In genomic region chr16:29831490-29831889, GRCh38 we compare ENCODE assay signal across 14 cellular contexts. TPM values are rescaled to one million over a fixed set of nuclear protein-coding genes. Genes with fewer than 3 reads are reported as not detected.
DNase-seq lines count a peak whose midpoint lies in the region; ATAC-seq and TF ChIP-seq lines count a peak whose summit lies in the region.
"Had no signal": no experiment of that assay in that cellular context is flagged by ENCODE, and none has a peak within 500 bp of the region (broad histone marks: within the 10 kb centered on the region; RNA-seq: fewer than 3 reads in every experiment).

No MANE protein-coding gene starts in this region.

- CTCF ChIA-PET in CD4-positive, alpha-beta T cell (lab: Charles Lee) = no interaction called here
- CTCF ChIA-PET in naive thymus-derived CD4-positive, alpha-beta T cell (lab: Charles Lee) = no interaction called here

- peak overlapping the region; percentile 95 for H3K27ac ChIP-seq in 22Rv1
- H3K27ac ChIP-seq in CD4-positive, alpha-beta T cell (ENCODE audit: low read depth, low read length) = no peak overlapping the region
- H3K27ac ChIP-seq in body of pancreas = peak overlapping the region in 2 of 4 donors; percentile 29 to 69
- H3K27ac ChIP-seq in naive thymus-derived CD4-positive, alpha-beta T cell (ENCODE audit: low read depth, low read length) = no peak overlapping the region

- H3K27me3 ChIP-seq in CD4-positive, alpha-beta T cell (ENCODE audit: control insufficient read depth, insufficient read depth, low read length) = no peaks in the 10 kb centered on the region
- no peaks in the 10 kb centered on the region for H3K27me3 ChIP-seq in body of pancreas
- no peaks in the 10 kb centered on the region for H3K27me3 ChIP-seq in naive thymus-derived CD4-positive, alpha-beta T cell (ENCODE audit: control insufficient read depth in 2 of 2, insufficient read depth in 2 of 2, low read length in 2 of 2)

- intact Hi-C loops in CD4-positive, alpha-beta T cell (cut with DNase I, micrococcal nuclease) = no loop called here
- intact Hi-C loops in body of pancreas (cut with DNase I) = no loop called here
- intact Hi-C loops in naive thymus-derived CD4-positive, alpha-beta T cell (cut with micrococcal nuclease) = no loop called here

- no peak for DNase-seq in CD4-positive, alpha-beta T cell
- peak; percentile 81 to 94 (median 92) for DNase-seq in body of pancreas
- DNase-seq in naive thymus-derived CD4-positive, alpha-beta T cell = no peak
- no peak for DNase-seq in NCI-H2029 treated with DMSO at 0.1 percent for 48 hours (lab: John Stamatoyannopoulos, UW)
- DNase-seq: DMS 273 treated with DMSO at 0.1 percent for 48 hours, GOT3, HFFc6, MM.1S, NCI-H1417, NCI-H2029, NCI-H510A had no signal

- no peak for TF ChIP-seq CTCF in 22Rv1 (IDR thresholded peaks at IDR 0.05)
- no peak for TF ChIP-seq CTCF in CD4-positive, alpha-beta T cell (IDR thresholded peaks at IDR 0.05)
- TF ChIP-seq CTCF in body of pancreas (IDR thresholded peaks at IDR 0.05) = no peak

- peak overlapping the region; percentile 26 for H3K27ac Mint-ChIP-seq in CD4-positive, alpha-beta T cell
- peak overlapping the region in 6 of 9 donors; percentile 56 to 87 (median 68) for H3K27ac Mint-ChIP-seq in naive thymus-derived CD4-positive, alpha-beta T cell
- H3K27ac Mint-ChIP-seq: HFFc6 had no signal

- H3K4me3 ChIP-seq in body of pancreas = no peak overlapping the region
- no peak overlapping the region for H3K4me3 ChIP-seq in naive thymus-derived CD4-positive, alpha-beta T cell (ENCODE audit: low read length)

- ATAC-seq in CD4-positive, alpha-beta T cell (ENCODE audit: poor library complexity) = no peak
- ATAC-seq in body of pancreas (peak; percentile 77), GM19452 (IDR thresholded peaks at IDR 0.05; ENCODE audit: unreplicated experiment) (no peak), GM18505 (IDR thresholded peaks at IDR 0.05; ENCODE audit: unreplicated experiment) (no peak)
- ATAC-seq in naive thymus-derived CD4-positive, alpha-beta T cell = no peak

- H3K36me3 ChIP-seq in body of pancreas (replicated peaks in 1 of 2; ENCODE audit: insufficient read depth in 1 of 2, low read depth in 2 of 2) = peaks cover 9 to 13% of the 10 kb centered on the region in 2 donors
- H3K36me3 ChIP-seq in naive thymus-derived CD4-positive, alpha-beta T cell (ENCODE audit: control insufficient read depth in 2 of 3, insufficient read depth in 3 of 3, low read length in 3 of 3) = peaks cover 15 to 61% (median 16%) of the 10 kb centered on the region in 3 experiments

- H3K9me3 Mint-ChIP-seq in CD4-positive, alpha-beta T cell = no peaks in the 10 kb centered on the region
- H3K9me3 Mint-ChIP-seq in naive thymus-derived CD4-positive, alpha-beta T cell = peaks cover 0 to 1% (median 0%) of the 10 kb centered on the region in 11 donors
- H3K9me3 Mint-ChIP-seq: HFFc6 had no signal

- H3K27me3 Mint-ChIP-seq in CD4-positive, alpha-beta T cell = no peaks in the 10 kb centered on the region
- H3K27me3 Mint-ChIP-seq in naive thymus-derived CD4-positive, alpha-beta T cell = no peaks in the 10 kb centered on the region

- TF ChIP-seq POLR2A in body of pancreas (IDR thresholded peaks at IDR 0.05) (no peak), GM18505 (IDR thresholded peaks at IDR 0.05; ENCODE audit: borderline replicate concordance, extremely low read depth, insufficient read depth, insufficient read length) (no peak)

- peaks cover 32% of the 10 kb centered on the region for H3K4me1 Mint-ChIP-seq in CD4-positive, alpha-beta T cell (ENCODE audit: low read depth)
- H3K4me1 Mint-ChIP-seq in naive thymus-derived CD4-positive, alpha-beta T cell = peaks cover 21 to 54% (median 34%) of the 10 kb centered on the region in 7 donors

- peaks cover 55% of the 10 kb centered on the region for H3K4me1 ChIP-seq in body of pancreas
- H3K4me1 ChIP-seq in naive thymus-derived CD4-positive, alpha-beta T cell (ENCODE audit: control insufficient read depth in 2 of 2, insufficient read depth in 2 of 2, low read length in 2 of 2) = peaks cover 12 to 32% of the 10 kb centered on the region in 2 donors

- peaks cover 63% of the 10 kb centered on the region for H3K36me3 Mint-ChIP-seq in CD4-positive, alpha-beta T cell (ENCODE audit: low read depth)
- H3K36me3 Mint-ChIP-seq in naive thymus-derived CD4-positive, alpha-beta T cell = peaks cover 3 to 32% (median 24%) of the 10 kb centered on the region in 5 donors

- 12 to 48% methylated on average over 2 of the region's 2 CpGs for WGBS in body of pancreas, 2 donors

- no peak overlapping the region for H3K4me3 Mint-ChIP-seq in CD4-positive, alpha-beta T cell
- peak overlapping the region in 2 of 10 donors; percentile 15 to 41 for H3K4me3 Mint-ChIP-seq in naive thymus-derived CD4-positive, alpha-beta T cell
- H3K4me3 Mint-ChIP-seq: HFFc6 had no signal

- POLR2A ChIA-PET in CD4-positive, alpha-beta T cell (lab: Charles Lee) = no interaction called here
- POLR2A ChIA-PET in naive thymus-derived CD4-positive, alpha-beta T cell (lab: Charles Lee) = interaction anchor here (1.1 kb wide), 1 partner anchor 11 kb away, joined by 3 read pairs; the partner anchor contains the start of gene MVP

- no peaks in the 10 kb centered on the region for H3K9me3 ChIP-seq in CD4-positive, alpha-beta T cell (ENCODE audit: control insufficient read depth, low read length)
- H3K9me3 ChIP-seq in body of pancreas = no peaks in the 10 kb centered on the region
- H3K9me3 ChIP-seq in naive thymus-derived CD4-positive, alpha-beta T cell (ENCODE audit: control insufficient read depth in 2 of 3, low read length in 3 of 3) = no peaks in the 10 kb centered on the region

RNA-seq across cellular contexts. Expression of gene MVP, which starts 11.2 kb away (rescaled TPM):
- total RNA-seq in CD4-positive, alpha-beta T cell = 100 to 1,000 TPM; 115 to 118 TPM
- total RNA-seq in body of pancreas = 100 to 1,000 TPM in 1 of 2 donors, 10 to 100 TPM in 1; 75.5 to 139 TPM
- 100 to 1,000 TPM; 130 to 221 (median 150) TPM for total RNA-seq in naive thymus-derived CD4-positive, alpha-beta T cell
- polyA plus RNA-seq in naive thymus-derived CD4-positive, alpha-beta T cell = 100 to 1,000 TPM; 118 to 183 TPM

RNA-seq across cellular contexts. Expression of gene PAGR1, which starts 15.5 kb away (rescaled TPM):
- total RNA-seq in CD4-positive, alpha-beta T cell = 10 to 100 TPM; 20.3 TPM
- 10 to 100 TPM; 27.5 to 63.9 TPM for total RNA-seq in body of pancreas
- 10 to 100 TPM; 17.5 to 42.0 (median 25.7) TPM for total RNA-seq in naive thymus-derived CD4-positive, alpha-beta T cell
- 10 to 100 TPM; 54.0 to 62.6 TPM for polyA plus RNA-seq in naive thymus-derived CD4-positive, alpha-beta T cell

RNA-seq across cellular contexts. Expression of gene PRRT2, which starts 19.5 kb away (rescaled TPM):
- 1 to 10 TPM; 2.2 to 2.3 TPM for total RNA-seq in CD4-positive, alpha-beta T cell
- 1 to 10 TPM in 1 of 2 donors, not detected in 1; 1.0 TPM for total RNA-seq in body of pancreas
- total RNA-seq in naive thymus-derived CD4-positive, alpha-beta T cell = 1 to 10 TPM; 1.9 to 4.6 (median 2.8) TPM
- under 1 TPM in 1 of 2 donors, not detected in 1; 0.07 TPM for polyA plus RNA-seq in naive thymus-derived CD4-positive, alpha-beta T cell

RNA-seq across cellular contexts. Expression of gene MAZ, which starts 25.2 kb away (rescaled TPM):
- 100 to 1,000 TPM; 251 to 253 TPM for total RNA-seq in CD4-positive, alpha-beta T cell
- 100 to 1,000 TPM in 1 of 2 donors, 10 to 100 TPM in 1; 57.9 to 125 TPM for total RNA-seq in body of pancreas
- 100 to 1,000 TPM; 192 to 424 (median 259) TPM for total RNA-seq in naive thymus-derived CD4-positive, alpha-beta T cell
- polyA plus RNA-seq in naive thymus-derived CD4-positive, alpha-beta T cell = 10 to 100 TPM; 36.9 to 44.5 TPM

RNA-seq across cellular contexts. Expression of gene CDIPT, which starts 31.5 kb away (rescaled TPM):
- 10 to 100 TPM; 25.7 to 27.0 TPM for total RNA-seq in CD4-positive, alpha-beta T cell
- 10 to 100 TPM; 76.5 to 79.9 TPM for total RNA-seq in body of pancreas
- total RNA-seq in naive thymus-derived CD4-positive, alpha-beta T cell = 10 to 100 TPM; 36.5 to 92.0 (median 69.9) TPM
- polyA plus RNA-seq in naive thymus-derived CD4-positive, alpha-beta T cell = 100 to 1,000 TPM in 1 of 2 donors, 10 to 100 TPM in 1; 96.3 to 127 TPM

Comparison
In these comparisons a context has a peak if more than half of its experiments do, and no peak if none do; other contexts are left out.
1. DNase-seq: peak in body of pancreas (4 of 4); none in CD4-positive, alpha-beta T cell (0 of 10), naive thymus-derived CD4-positive, alpha-beta T cell (0 of 9) and NCI-H2029 treated with DMSO at 0.1 percent for 48 hours (single experiment).